ENCODE assay signal across 10 cellular contexts in genomic region chr13:38180670-38181069, GRCh38.
DNase-seq lines count a peak whose midpoint lies in the region; ATAC-seq and TF ChIP-seq lines count a peak whose summit lies in the region.
"Had no signal": no experiment of that assay in that cellular context is flagged by ENCODE, and none has a peak within 500 bp of the region (broad histone marks: within the 10 kb centered on the region; RNA-seq: fewer than 3 reads in every experiment).

No MANE protein-coding gene starts in this region.

- POLR2A ChIA-PET in AG04450 (lab: Yijun Ruan, JAX) = no interaction called here

- no peaks in the 10 kb centered on the region for H3K9me3 ChIP-seq in AG04450 (ENCODE audit: control insufficient read depth, insufficient read depth, low read length)
- H3K9me3 ChIP-seq: gastrocnemius medialis had no signal

- peak overlapping the region; percentile 0; the same call in 1 of the 2 replicates for H3K4me3 ChIP-seq in AG04450 (ENCODE audit: low read depth, low read length)

- TF ChIP-seq CTCF in AG04450 (IDR thresholded peaks at IDR 0.05; ENCODE audit: low read depth, low read length) = no peak

- no peak overlapping the region for H3K27ac ChIP-seq in AG04450 (ENCODE audit: low read depth, low read length)
- H3K27ac ChIP-seq: gastrocnemius medialis had no signal

- H3K9me3 Mint-ChIP-seq in activated naive CD8-positive, alpha-beta T cell treated with anti-CD3 and anti-CD28 coated beads for 36 hours = no peaks in the 10 kb centered on the region

- H3K27me3 Mint-ChIP-seq in activated naive CD8-positive, alpha-beta T cell treated with anti-CD3 and anti-CD28 coated beads for 36 hours = no peaks in the 10 kb centered on the region

- no peak for DNase-seq in AG04450 (ENCODE audit: low read depth, low spot score)
- no peak for DNase-seq in activated naive CD8-positive, alpha-beta T cell treated with anti-CD3 and anti-CD28 coated beads for 36 hours
- no peak for DNase-seq in NCI-H2107 (lab: John Stamatoyannopoulos, UW)
- no peak for DNase-seq in KG1 (lab: John Stamatoyannopoulos, UW)
- DNase-seq: activated effector memory CD4-positive, alpha-beta T cell treated with anti-CD3 and anti-CD28 coated beads, Interleukin-2, amount 50 U/mL, for 16 hours; gastrocnemius medialis had no signal

- H3K27me3 ChIP-seq in AG04450 (ENCODE audit: control insufficient read depth, insufficient read depth, low read length) = no peaks in the 10 kb centered on the region
- H3K27me3 ChIP-seq: gastrocnemius medialis had no signal

- peaks cover 3% of the 10 kb centered on the region for H3K36me3 Mint-ChIP-seq in activated naive CD8-positive, alpha-beta T cell treated with anti-CD3 and anti-CD28 coated beads for 36 hours

- H3K27ac Mint-ChIP-seq in activated naive CD8-positive, alpha-beta T cell treated with anti-CD3 and anti-CD28 coated beads for 36 hours = peak overlapping the region; percentile 4

- CTCF ChIA-PET in AG04450 (lab: Charles Lee) = no interaction called here

- peaks cover 10% of the 10 kb centered on the region for H3K4me1 Mint-ChIP-seq in activated naive CD8-positive, alpha-beta T cell treated with anti-CD3 and anti-CD28 coated beads for 36 hours

- H3K4me3 Mint-ChIP-seq in activated naive CD8-positive, alpha-beta T cell treated with anti-CD3 and anti-CD28 coated beads for 36 hours = peak overlapping the region; percentile 36

- peak; percentile 82 for ATAC-seq in GM18870 (IDR thresholded peaks at IDR 0.05; ENCODE audit: unreplicated experiment)
- ATAC-seq in HG03066 (IDR thresholded peaks at IDR 0.05; ENCODE audit: low read depth, unreplicated experiment) = peak; percentile 76
- no peak for ATAC-seq in HG02973 (IDR thresholded peaks at IDR 0.05; ENCODE audit: unreplicated experiment)
- no peak for ATAC-seq in HG03095 (IDR thresholded peaks at IDR 0.05; ENCODE audit: unreplicated experiment)
- ATAC-seq: gastrocnemius medialis had no signal

Comparison
In these comparisons a context has a peak if more than half of its experiments do, and no peak if none do; other contexts are left out.
1. ATAC-seq: peak in GM18870 (single experiment) and HG03066 (single experiment); none in HG02973 (single experiment) and HG03095 (single experiment).